15 cellular contexts compared by ENCODE assay signal in the genomic region with DNA sequence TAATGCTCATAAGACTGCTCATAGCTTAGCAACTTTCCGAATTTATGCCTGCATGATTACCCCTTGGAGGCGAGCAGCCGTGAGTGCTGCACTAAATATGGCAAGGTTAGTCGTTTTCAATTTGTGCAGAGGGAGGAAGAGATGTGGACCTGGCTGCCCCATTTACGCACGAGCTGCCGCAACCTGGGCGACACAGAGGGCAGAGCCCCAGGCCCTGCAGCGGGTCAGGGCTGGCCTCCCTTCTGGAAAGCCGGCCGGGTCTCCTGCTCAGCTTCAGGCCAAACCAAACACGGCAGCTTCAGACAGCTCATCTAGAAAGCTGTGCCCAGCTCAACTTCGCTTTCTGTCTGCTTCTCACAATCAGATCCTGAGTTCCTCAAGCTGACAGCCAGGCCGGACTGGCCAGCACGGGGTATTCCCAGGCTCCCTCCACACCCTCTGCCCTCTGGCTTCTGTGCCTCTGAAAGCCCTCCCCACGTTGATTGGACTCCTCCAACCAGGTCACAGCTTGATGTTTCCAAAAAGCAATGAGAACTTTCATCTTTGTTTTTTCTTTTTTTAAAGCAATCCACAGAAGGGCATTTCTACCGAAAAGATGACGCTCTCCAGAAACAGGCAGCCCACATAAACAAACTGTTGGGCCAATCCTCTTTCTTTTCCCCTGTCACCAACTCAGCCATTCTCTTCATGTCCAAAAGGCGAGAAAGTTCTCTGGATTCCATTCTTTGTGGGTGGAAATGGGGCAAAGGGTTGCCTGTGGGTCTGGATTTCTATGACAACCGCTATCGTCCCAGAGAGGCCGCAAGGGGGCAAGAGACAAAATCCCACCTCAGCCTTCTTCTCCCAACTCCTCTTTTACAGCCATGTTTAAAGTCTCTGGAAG.
DNase-seq lines count a peak whose midpoint lies in the region; ATAC-seq, FAIRE-seq and TF ChIP-seq lines count a peak whose summit lies in the region.
"Had no signal": no experiment of that assay in that cellular context is flagged by ENCODE, and none has a peak within 500 bp of the region (broad histone marks: within the 10 kb centered on the region; RNA-seq: fewer than 3 reads in every experiment).

No MANE protein-coding gene starts in this region.

- H3K4me3 ChIP-seq in pancreas (no peak overlapping the region), aorta (ENCODE audit: low read length in 2 of 2) (no peak overlapping the region)
- H3K4me3 ChIP-seq: HAP-1 had no signal

- TF ChIP-seq CTCF in pancreas (IDR thresholded peaks at IDR 0.05): no peak

- peaks cover 11% of the 10 kb centered on the region for H3K4me1 Mint-ChIP-seq in T-helper 2 cell treated with Interferon-gamma antibody and Interleukin-4, amounts not matched to agents 5 μg/mL and 100 μg/mL, for 36 hours (ENCODE audit: low read depth)

- DNase-seq in NCI-H446 (lab: John Stamatoyannopoulos, UW) (peak; percentile 43 to 59), NCI-H446 treated with DMSO at 0.1 percent for 48 hours (lab: John Stamatoyannopoulos, UW) (no peak), left cardiac atrium (peak; percentile 44), pancreas (no peak), aorta (peak; percentile 70 to 82), HTR-8/SVneo (ENCODE audit: insufficient read length, low spot score) (no peak)
- no peak for DNase-seq in T-helper 2 cell treated with Interferon-gamma antibody and Interleukin-4, amounts not matched to agents 5 μg/mL and 100 μg/mL, for 36 hours (ENCODE audit: low spot score)
- DNase-seq: 8988T; activated CD4-positive, alpha-beta T cell treated with anti-CD3 and anti-CD28 coated beads for 48 hours; dermis blood vessel endothelial cell; NCI-H1105 treated with DMSO at 0.1 percent for 48 hours; SW 1271 had no signal

- H3K36me3 Mint-ChIP-seq in T-helper 2 cell treated with Interferon-gamma antibody and Interleukin-4, amounts not matched to agents 5 μg/mL and 100 μg/mL, for 36 hours (ENCODE audit: low read depth): no peaks in the 10 kb centered on the region

- H3K27ac ChIP-seq in pancreas (peak overlapping the region in 1 of 4 donors; percentile 12), aorta (ENCODE audit: low read depth in 1 of 2, low read length in 2 of 2) (peak overlapping the region; percentile 88 to 96)

- H3K4me1 ChIP-seq in pancreas: peaks cover 0 to 6% (median 0%) of the 10 kb centered on the region in 3 donors
- peaks cover 3 to 7% of the 10 kb centered on the region in 2 donors for H3K4me1 ChIP-seq in aorta (ENCODE audit: control insufficient read depth in 1 of 2, insufficient read depth in 2 of 2, low read length in 2 of 2)

- no peak overlapping the region for H3K27ac Mint-ChIP-seq in T-helper 2 cell treated with Interferon-gamma antibody and Interleukin-4, amounts not matched to agents 5 μg/mL and 100 μg/mL, for 36 hours

- intact Hi-C loops in left cardiac atrium (cut with DNase I): no loop called here
- intact Hi-C loops in pancreas (cut with DNase I): no loop called here
- intact Hi-C loops in aorta (cut with DNase I): loop anchor here in 1 of 2 donors (5.0 kb wide), 1 partner anchor 33 kb away; no protein-coding TSS in a partner anchor

- H3K9me3 ChIP-seq in pancreas (no peaks in the 10 kb centered on the region), aorta (ENCODE audit: control insufficient read depth, low read length) (no peaks in the 10 kb centered on the region)
- H3K9me3 ChIP-seq: HAP-1 had no signal

- ATAC-seq in left cardiac atrium (peak; percentile 66 to 73), pancreas (peak in 3 of 4 donors; percentile 24 to 44 (median 34)), aorta (ENCODE audit: low FRiP score) (peak; percentile 84), HG03378 (IDR thresholded peaks at IDR 0.05; ENCODE audit: unreplicated experiment) (no peak)

- no peaks in the 10 kb centered on the region for H3K36me3 ChIP-seq in pancreas
- peaks cover 0 to 2% of the 10 kb centered on the region in 2 donors for H3K36me3 ChIP-seq in aorta (ENCODE audit: control insufficient read depth in 1 of 2, insufficient read depth in 2 of 2, low read length in 1 of 2)
- H3K36me3 ChIP-seq: HAP-1 had no signal

- no peaks in the 10 kb centered on the region for H3K9me3 Mint-ChIP-seq in T-helper 2 cell treated with Interferon-gamma antibody and Interleukin-4, amounts not matched to agents 5 μg/mL and 100 μg/mL, for 36 hours

- FAIRE-seq in pancreas (lab: Jason Lieb, UNC): no peak
- FAIRE-seq in HTR-8/SVneo (lab: Jason Lieb, UNC): no peak
- FAIRE-seq: GM12891 had no signal

- H3K27me3 Mint-ChIP-seq in T-helper 2 cell treated with Interferon-gamma antibody and Interleukin-4, amounts not matched to agents 5 μg/mL and 100 μg/mL, for 36 hours (ENCODE audit: low read depth): peaks cover 2% of the 10 kb centered on the region

- 76 to 78% methylated on average over 22 of the region's 22 CpGs for WGBS in pancreas, 2 donors
- WGBS in aorta, 2 donors: 5 to 7% methylated on average over 22 of the region's 22 CpGs

- no peaks in the 10 kb centered on the region for H3K27me3 ChIP-seq in pancreas
- H3K27me3 ChIP-seq in aorta (ENCODE audit: control insufficient read depth in 1 of 2, insufficient read depth in 2 of 2, low read length in 1 of 2): no peaks in the 10 kb centered on the region

- H3K4me3 Mint-ChIP-seq in T-helper 2 cell treated with Interferon-gamma antibody and Interleukin-4, amounts not matched to agents 5 μg/mL and 100 μg/mL, for 36 hours: no peak overlapping the region

Comparison
In these comparisons a context has a peak if more than half of its experiments do, and no peak if none do; other contexts are left out.
1. DNase-seq: peak in NCI-H446 (2 of 2), left cardiac atrium (single experiment) and aorta (2 of 2); none in NCI-H446 treated with DMSO at 0.1 percent for 48 hours (single experiment), pancreas (0 of 6), T-helper 2 cell treated with Interferon-gamma antibody and Interleukin-4, amounts not matched to agents 5 μg/mL and 100 μg/mL, for 36 hours (single experiment) and HTR-8/SVneo (single experiment).